Comparison of ENCODE assay signal across 8 cellular contexts in genomic region chr6:23414204-23414501, GRCh38.
A peak's percentile ranks its signal among the peaks of the same experiment; 100 is the strongest.
DNase-seq lines count a peak whose midpoint lies in the region; ATAC-seq and TF ChIP-seq lines count a peak whose summit lies in the region.

No MANE protein-coding gene starts in this region.

- H3K9me3 ChIP-seq in OCI-LY3 (ENCODE audit: insufficient read depth, low read length), result no peaks in the 10 kb centered on the region

- no peak overlapping the region for H3K9ac ChIP-seq in OCI-LY3 (ENCODE audit: low read length)

- peak overlapping the region; percentile 23 for H3K4me2 ChIP-seq in OCI-LY3 (ENCODE audit: low read length)

- peak; percentile 40 for TF ChIP-seq CTCF in AG04449 (IDR thresholded peaks at IDR 0.05; ENCODE audit: insufficient read depth, low read length, missing control alignments)
- peak; percentile 42 for TF ChIP-seq CTCF in OCI-LY3 (IDR thresholded peaks at IDR 0.05; ENCODE audit: low read depth, low read length)
- TF ChIP-seq CTCF in fibroblast of villous mesenchyme (IDR thresholded peaks at IDR 0.05; ENCODE audit: insufficient read depth, low read depth, low read length), result peak; percentile 11

- DNase-seq in AG04449 (ENCODE audit: low read depth, low spot score) (peak; percentile 59), fibroblast of villous mesenchyme (ENCODE audit: low read depth) (peak; percentile 23), NOMO-1 treated with dmso at 0.1 percent for 144 hours (lab: John Stamatoyannopoulos, UW; ENCODE audit: unreplicated experiment) (no peak)
- DNase-seq in stimulated activated naive CD8-positive, alpha-beta T cell treated with anti-CD3 and anti-CD28 coated beads, Interleukin-15, Interleukin-2, amounts not matched to agents 100 U/mL and 50 U/mL, for 24 hours, result no peak
- DNase-seq in activated CD4-positive, alpha-beta T cell treated with anti-CD3 and anti-CD28 coated beads for 4 hours, result no peak

- CTCF ChIA-PET in AG04449 (lab: Yijun Ruan, JAX), result interaction anchor here (0.8 to 2.9 kb wide), 13 partner anchors 9 to 1820 kb away, joined by 3 to 14 read pairs (median 3); no protein-coding TSS in a partner anchor

- no peaks in the 10 kb centered on the region for H3K36me3 ChIP-seq in OCI-LY3 (replicated peaks; ENCODE audit: low read depth, low read length)

- H3K79me2 ChIP-seq in OCI-LY3 (ENCODE audit: low read length), result no peaks in the 10 kb centered on the region

- H4K20me1 ChIP-seq in OCI-LY3 (ENCODE audit: insufficient read depth, low read length), result no peaks in the 10 kb centered on the region

- ATAC-seq in GM21717 (IDR thresholded peaks at IDR 0.05; ENCODE audit: unreplicated experiment), result peak; percentile 73
- no peak for ATAC-seq in HG02588 (IDR thresholded peaks at IDR 0.05; ENCODE audit: unreplicated experiment)
- no peak for ATAC-seq in stimulated activated naive CD8-positive, alpha-beta T cell treated with anti-CD3 and anti-CD28 coated beads, Interleukin-15, Interleukin-2, amounts not matched to agents 100 U/mL and 50 U/mL, for 24 hours

- peaks cover 34% of the 10 kb centered on the region for H3K4me1 ChIP-seq in OCI-LY3 (ENCODE audit: low read length)

- POLR2A ChIA-PET in AG04449 (lab: Yijun Ruan, JAX), result no interaction called here

- no peaks in the 10 kb centered on the region for H3K27me3 ChIP-seq in OCI-LY3 (ENCODE audit: low read depth, low read length)

- no peak overlapping the region for H3K27ac ChIP-seq in OCI-LY3 (ENCODE audit: low read length)

- H3K4me3 ChIP-seq in AG04449 (ENCODE audit: low read depth, low read length) (no peak overlapping the region), OCI-LY3 (ENCODE audit: low read length) (no peak overlapping the region), fibroblast of villous mesenchyme (ENCODE audit: low read depth, low read length) (no peak overlapping the region)

- no peak overlapping the region for H2AFZ ChIP-seq in OCI-LY3 (ENCODE audit: low read depth, low read length)

Comparison
In these comparisons a context has a peak if more than half of its experiments do, and no peak if none do; other contexts are left out.
1. DNase-seq: peak in AG04449 (single experiment) and fibroblast of villous mesenchyme (single experiment); none in NOMO-1 treated with dmso at 0.1 percent for 144 hours (single experiment), stimulated activated naive CD8-positive, alpha-beta T cell treated with anti-CD3 and anti-CD28 coated beads, Interleukin-15, Interleukin-2, amounts not matched to agents 100 U/mL and 50 U/mL, for 24 hours (single experiment) and activated CD4-positive, alpha-beta T cell treated with anti-CD3 and anti-CD28 coated beads for 4 hours (0 of 2).
2. Peak in every context shown above with its lines, with median percentiles within 50 percentile points of each other: CTCF ChIP-seq.